ENCODE assay signal across 1 cellular context in genomic region chr5:76082790-76083554, GRCh38.
A peak's percentile ranks its signal among the peaks of the same experiment; 100 is the strongest.
TF ChIP-seq lines count a peak whose summit lies in the region.

Gene SV2C (plus strand): TSS chr5:76083383. CDS start chr5:76131751, 48,368 bp downstream.

TF ChIP-seq in H1, 55 proteins besides CTCF, POLR2A, EP300 and RAD21 (continued from another document):
- TF ChIP-seq ATF3 (IDR thresholded peaks at IDR 0.05; ENCODE audit: insufficient read depth, low read depth, low read length) = no peak
- TF ChIP-seq CBX8 (IDR thresholded peaks at IDR 0.05; ENCODE audit: borderline replicate concordance, low read depth, low read length) = no peak
- no peak for TF ChIP-seq CEBPB (IDR thresholded peaks at IDR 0.05; ENCODE audit: low read depth, low read length)
- no peak for TF ChIP-seq USF2 (IDR thresholded peaks at IDR 0.05; ENCODE audit: low read length)
- no peak for TF ChIP-seq JUND (IDR thresholded peaks at IDR 0.05; ENCODE audit: low read length)
- TF ChIP-seq SP4 (IDR thresholded peaks at IDR 0.05; ENCODE audit: low read length) = no peak
- TF ChIP-seq SRF (IDR thresholded peaks at IDR 0.05; ENCODE audit: low read depth, low read length) = no peak
- TF ChIP-seq CHD2 (IDR thresholded peaks at IDR 0.05; ENCODE audit: low read length) = no peak
- no peak for TF ChIP-seq GABPA (IDR thresholded peaks at IDR 0.05; ENCODE audit: borderline replicate concordance, insufficient read depth, low read length)
- peak; percentile 54 for TF ChIP-seq KDM4A (IDR thresholded peaks at IDR 0.05; ENCODE audit: low read depth, low read length, severe bottlenecking)
- TF ChIP-seq BRCA1 (IDR thresholded peaks at IDR 0.05; ENCODE audit: low read depth, low read length) = no peak
- TF ChIP-seq RXRA (IDR thresholded peaks at IDR 0.05; ENCODE audit: insufficient read depth, low read depth, low read length) = no peak
- TF ChIP-seq NRF1 (IDR thresholded peaks at IDR 0.05; ENCODE audit: low read depth, low read length) = no peak
- TF ChIP-seq RNF2 (IDR thresholded peaks at IDR 0.05; ENCODE audit: borderline replicate concordance, low read depth, low read length, missing control alignments, poor library complexity, severe bottlenecking) = peak; percentile 29
- TF ChIP-seq MAX (IDR thresholded peaks at IDR 0.05) = peak; percentile 22; the same call in 1 of the 2 replicates
- TF ChIP-seq EGR1 (IDR thresholded peaks at IDR 0.05; ENCODE audit: borderline replicate concordance, low read depth, low read length) = no peak
- no peak for TF ChIP-seq SIRT6 (IDR thresholded peaks at IDR 0.05; ENCODE audit: low read length)
- TF ChIP-seq RFX5 (IDR thresholded peaks at IDR 0.05; ENCODE audit: borderline replicate concordance, low read depth, low read length) = no peak
- no peak for TF ChIP-seq BCL11A (IDR thresholded peaks at IDR 0.05; ENCODE audit: low read depth in 2 of 2, low read length in 2 of 2)
- TF ChIP-seq SUZ12 (IDR thresholded peaks at IDR 0.05; ENCODE audit: low read length) = peak; percentile 72
- TF ChIP-seq CBX5 (IDR thresholded peaks at IDR 0.05; ENCODE audit: low read depth, low read length) = no peak
- TF ChIP-seq HDAC2 (IDR thresholded peaks at IDR 0.05; ENCODE audit: borderline replicate concordance in 1 of 2, low read depth in 2 of 2, low read length in 2 of 2) = peak in 1 of 2 experiments; percentile 80; a peak in 1 of 4 replicates
- no peak for TF ChIP-seq SIX5 (IDR thresholded peaks at IDR 0.05; ENCODE audit: low read depth, low read length)
- no peak for TF ChIP-seq POLR2AphosphoS5 (IDR thresholded peaks at IDR 0.05; ENCODE audit: low read depth, low read length)
- TF ChIP-seq TBP (IDR thresholded peaks at IDR 0.05; ENCODE audit: low read depth, low read length) = no peak
TF ChIP-seq in H1: peak in this region for 6.
